Comparison of ENCODE assay signal across 12 cellular contexts in the genomic region with DNA sequence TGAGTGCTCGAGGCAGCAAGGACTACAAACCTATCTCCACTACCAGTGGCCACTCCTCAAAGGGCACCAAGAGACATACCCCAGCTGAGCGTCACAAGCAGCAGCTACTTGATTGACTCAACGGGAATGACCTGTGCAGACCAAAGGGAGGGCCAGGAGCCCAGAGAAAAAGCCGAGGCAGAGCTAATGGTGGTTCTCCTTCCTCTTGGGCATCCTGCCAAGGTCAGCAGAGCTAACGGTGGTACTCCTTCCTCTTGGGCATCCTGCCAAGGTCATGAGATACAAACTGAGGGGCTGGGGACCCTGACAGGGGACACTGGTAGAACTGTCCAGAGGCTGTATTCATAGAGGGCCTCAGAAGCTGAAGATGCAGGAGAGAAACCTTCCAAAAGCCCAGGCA.
DNase-seq lines count a peak whose midpoint lies in the region; ATAC-seq, FAIRE-seq and TF ChIP-seq lines count a peak whose summit lies in the region.
"Had no signal": no experiment of that assay in that cellular context is flagged by ENCODE, and none has a peak within 500 bp of the region (broad histone marks: within the 10 kb centered on the region; RNA-seq: fewer than 3 reads in every experiment).

No MANE protein-coding gene starts in this region.

- CTCF ChIA-PET in K562 (lab: Yijun Ruan, JAX; ENCODE audit: low intra/inter-chr PET ratio), result no interaction called here
- CTCF ChIA-PET in naive thymus-derived CD4-positive, alpha-beta T cell (lab: Charles Lee), result interaction anchor here (1.0 to 8.9 kb wide), 6 partner anchors 10 to 58 kb away, joined by 3 to 55 read pairs (median 4); no protein-coding TSS in a partner anchor

- in situ Hi-C loops in K562 (cut with MboI), result no loop called here

- H4K20me1 ChIP-seq in K562 (replicated peaks; ENCODE audit: control insufficient read depth, insufficient read depth, low read length), result no peaks in the 10 kb centered on the region

- H3K4me2 ChIP-seq in K562 (ENCODE audit: insufficient read depth, low read length), result no peak overlapping the region

- BruUV-seq in K562 (replicated peaks; lab: Mats Ljungman, UMichigan), result no TSS peak

- H2AFZ ChIP-seq in K562 (ENCODE audit: low read depth, low read length), result no peak overlapping the region

- 74% methylated on average over 4 of the region's 5 CpGs for WGBS in K562 (ENCODE audit: insufficient coverage, low coverage, missing lambda C conversion rate)

- DNase-seq in left ventricle myocardium inferior (no peak), right atrium auricular region (ENCODE audit: low spot score) (no peak), K562 (ENCODE audit: extremely low read depth in 1 of 4, low spot score in 3 of 4) (no peak), uterus (no peak), NCI-H82 (lab: John Stamatoyannopoulos, UW) (no peak), T1000 (lab: John Stamatoyannopoulos, UW) (no peak)
- no peak for DNase-seq in naive thymus-derived CD4-positive, alpha-beta T cell
- DNase-seq: foreskin melanocyte, NCI-H1105 treated with DMSO at 0.1 percent for 48 hours, NCI-H510A had no signal

- no peak for TF ChIP-seq EP300 in K562 (IDR thresholded peaks at IDR 0.05; ENCODE audit: low read length)

- no peaks in the 10 kb centered on the region for H3K9me3 Mint-ChIP-seq in naive thymus-derived CD4-positive, alpha-beta T cell

- H3K9me1 ChIP-seq in K562 (ENCODE audit: control insufficient read depth, insufficient read depth, low read length), result no peaks in the 10 kb centered on the region

- no peak for TF ChIP-seq CTCF in left ventricle myocardium inferior (IDR thresholded peaks at IDR 0.05; ENCODE audit: borderline replicate concordance)
- TF ChIP-seq CTCF in right atrium auricular region (IDR thresholded peaks at IDR 0.05), result no peak
- TF ChIP-seq CTCF in K562 (IDR thresholded peaks at IDR 0.05 in 2 of 3, conservative IDR thresholded peaks at IDR 0.05 in 1 of 3; ENCODE audit: insufficient read depth in 2 of 3, low read depth in 1 of 3, low read length in 3 of 3), result no peak
- TF ChIP-seq CTCF in uterus (IDR thresholded peaks at IDR 0.05), result no peak

- H3K36me3 ChIP-seq in left ventricle myocardium inferior, result peaks cover 21% of the 10 kb centered on the region
- H3K36me3 ChIP-seq in right atrium auricular region, result peaks cover 16% of the 10 kb centered on the region
- peaks cover 42% of the 10 kb centered on the region; the same call in 2 of the 3 replicates for H3K36me3 ChIP-seq in K562 (ENCODE audit: control insufficient read depth, insufficient read depth, low read length)
- peaks cover 0 to 15% (median 11%) of the 10 kb centered on the region in 3 experiments for H3K36me3 ChIP-seq in naive thymus-derived CD4-positive, alpha-beta T cell (ENCODE audit: control insufficient read depth in 2 of 3, insufficient read depth in 3 of 3, low read length in 3 of 3)
- H3K36me3 ChIP-seq in uterus, result no peaks in the 10 kb centered on the region

- H3K9ac ChIP-seq in K562 (ENCODE audit: insufficient read depth in 1 of 2, low read depth in 2 of 2, low read length in 2 of 2), result no peak overlapping the region

- H3K4me1 ChIP-seq in left ventricle myocardium inferior (peaks cover 100% of the 10 kb centered on the region), right atrium auricular region (peaks cover 0 to 97% of the 10 kb centered on the region in 2 donors), K562 (replicated peaks in 1 of 2; ENCODE audit: control insufficient read depth in 2 of 2, insufficient read depth in 2 of 2, low read length in 2 of 2) (peaks cover 7 to 20% of the 10 kb centered on the region in 2 experiments; a peak in 4 of 5 replicates), uterus (no peaks in the 10 kb centered on the region)
- peaks cover 47 to 90% of the 10 kb centered on the region in 2 donors for H3K4me1 ChIP-seq in naive thymus-derived CD4-positive, alpha-beta T cell (ENCODE audit: control insufficient read depth in 2 of 2, insufficient read depth in 2 of 2, low read length in 2 of 2)

- H3K27ac ChIP-seq in left ventricle myocardium inferior (replicated peaks), result peak overlapping the region; percentile 90
- peak overlapping the region in 1 of 2 donors; percentile 6 for H3K27ac ChIP-seq in right atrium auricular region
- H3K27ac ChIP-seq in K562 (ENCODE audit: extremely low read depth, low read depth, low read length), result no peak overlapping the region
- peak overlapping the region; percentile 28 for H3K27ac ChIP-seq in naive thymus-derived CD4-positive, alpha-beta T cell (ENCODE audit: low read depth, low read length)
- peak overlapping the region; percentile 44 to 70 for H3K27ac ChIP-seq in uterus

- H3K9me3 ChIP-seq in left ventricle myocardium inferior (replicated peaks) (no peaks in the 10 kb centered on the region), right atrium auricular region (no peaks in the 10 kb centered on the region), K562 (replicated peaks; ENCODE audit: control insufficient read depth, insufficient read depth, low read depth, low read length) (no peaks in the 10 kb centered on the region), uterus (no peaks in the 10 kb centered on the region)
- no peaks in the 10 kb centered on the region for H3K9me3 ChIP-seq in naive thymus-derived CD4-positive, alpha-beta T cell (ENCODE audit: control insufficient read depth in 2 of 3, low read length in 3 of 3)

- peaks cover 4 to 34% (median 21%) of the 10 kb centered on the region in 5 donors for H3K36me3 Mint-ChIP-seq in naive thymus-derived CD4-positive, alpha-beta T cell

- POLR2A ChIA-PET in K562 (lab: Yijun Ruan, JAX), result interaction anchor here (0.6 to 0.9 kb wide), 2 partner anchors 8 to 35 kb away, joined by 3 read pairs; no protein-coding TSS in a partner anchor
- POLR2A ChIA-PET in naive thymus-derived CD4-positive, alpha-beta T cell (lab: Charles Lee), result interaction anchor here (0.7 to 6.6 kb wide), 10 partner anchors 11 to 57 kb away, joined by 3 to 40 read pairs (median 4); no protein-coding TSS in a partner anchor

- intact Hi-C loops in left ventricle myocardium inferior (cut with micrococcal nuclease), result no loop called here
- intact Hi-C loops in K562 (cut with micrococcal nuclease), result no loop called here
- intact Hi-C loops in naive thymus-derived CD4-positive, alpha-beta T cell (cut with micrococcal nuclease), result loop anchor here in 1 of 2 donors (2.0 kb wide), 1 partner anchor 57 kb away; no protein-coding TSS in a partner anchor
- intact Hi-C loops in uterus (cut with DNase I; ENCODE audit: low total_unique reads), result no loop called here

- H3K4me3 Mint-ChIP-seq in naive thymus-derived CD4-positive, alpha-beta T cell, result peak overlapping the region in 8 of 10 donors; percentile 14 to 66 (median 44)

- no peaks in the 10 kb centered on the region for H3K27me3 Mint-ChIP-seq in naive thymus-derived CD4-positive, alpha-beta T cell

- no peak for FAIRE-seq in K562 (lab: Jason Lieb, UNC)
- FAIRE-seq: TTC549 had no signal

- no peak for TF ChIP-seq POLR2A in K562 (conservative IDR thresholded peaks at IDR 0.05)
- no peak for TF ChIP-seq POLR2A in uterus (IDR thresholded peaks at IDR 0.05)

- peaks cover 8% of the 10 kb centered on the region for H3K79me2 ChIP-seq in K562 (ENCODE audit: control insufficient read depth, insufficient read depth, low read length)

- H3K4me3 ChIP-seq in left ventricle myocardium inferior, result no peak overlapping the region
- H3K4me3 ChIP-seq in right atrium auricular region, result no peak overlapping the region
- H3K4me3 ChIP-seq in K562, result no peak overlapping the region
- H3K4me3 ChIP-seq in naive thymus-derived CD4-positive, alpha-beta T cell (ENCODE audit: low read length), result peak overlapping the region; percentile 22
- H3K4me3 ChIP-seq in uterus, result no peak overlapping the region

- H3K4me1 Mint-ChIP-seq in naive thymus-derived CD4-positive, alpha-beta T cell, result peaks cover 52 to 94% (median 75%) of the 10 kb centered on the region in 7 donors

- ATAC-seq in K562 (no peak), GM18511 (IDR thresholded peaks at IDR 0.05; ENCODE audit: unreplicated experiment) (no peak)
- ATAC-seq in naive thymus-derived CD4-positive, alpha-beta T cell, result no peak

- no peak for TF ChIP-seq RAD21 in K562 (CRISPR knock-in tag; conservative IDR thresholded peaks at IDR 0.05 in 1 of 2, IDR thresholded peaks at IDR 0.05 in 1 of 2)

- no peaks in the 10 kb centered on the region for H3K27me3 ChIP-seq in left ventricle myocardium inferior (ENCODE audit: low read depth)
- H3K27me3 ChIP-seq in right atrium auricular region, result no peaks in the 10 kb centered on the region
- no peaks in the 10 kb centered on the region for H3K27me3 ChIP-seq in K562 (ENCODE audit: control insufficient read depth in 2 of 2, insufficient read depth in 2 of 2, low read length in 2 of 2)
- H3K27me3 ChIP-seq in naive thymus-derived CD4-positive, alpha-beta T cell (ENCODE audit: control insufficient read depth in 2 of 2, insufficient read depth in 2 of 2, low read length in 2 of 2), result no peaks in the 10 kb centered on the region
- H3K27me3 ChIP-seq in uterus, result no peaks in the 10 kb centered on the region

- peak overlapping the region in 8 of 9 donors; percentile 16 to 94 (median 64) for H3K27ac Mint-ChIP-seq in naive thymus-derived CD4-positive, alpha-beta T cell

TF ChIP-seq in K562, 482 proteins besides CTCF, POLR2A, EP300 and RAD21:
- TF ChIP-seq ZC3H4 (CRISPR knock-in tag; IDR thresholded peaks at IDR 0.05; ENCODE audit: borderline replicate concordance) (no peak), NFIC (IDR thresholded peaks at IDR 0.05) (peak; percentile 53), GATAD2B (IDR thresholded peaks at IDR 0.05; ENCODE audit: borderline replicate concordance) (no peak), RNF219 (CRISPR knock-in tag; IDR thresholded peaks at IDR 0.05) (no peak), FUS (optimal IDR thresholded peaks at IDR 0.05; ENCODE audit: low read depth, low read length) (no peak)
